10 cellular contexts compared by ENCODE assay signal in genomic region chr18:63186934-63187574, GRCh38.
A peak's percentile ranks its signal among the peaks of the same experiment; 100 is the strongest.
DNase-seq lines count a peak whose midpoint lies in the region; ATAC-seq lines count a peak whose summit lies in the region.
"Had no signal": no experiment of that assay in that cellular context is flagged by ENCODE, and none has a peak within 500 bp of the region (broad histone marks: within the 10 kb centered on the region; RNA-seq: fewer than 3 reads in every experiment).

No MANE protein-coding gene starts in this region.

- DNase-seq in T-helper 1 cell (no peak), MV-4-11 (lab: John Stamatoyannopoulos, UW) (peak; percentile 38)
- DNase-seq in central memory CD8-positive, alpha-beta T cell (ENCODE audit: low spot score in 2 of 2), result no peak
- DNase-seq in stimulated activated effector memory CD8-positive, alpha-beta T cell treated with anti-CD3 and anti-CD28 coated beads, Interleukin-12 subunit alpha, Interleukin-12 subunit beta, amount 100 ng/mL, for 72 hours (ENCODE audit: low spot score in 2 of 2), result no peak
- DNase-seq in activated effector memory CD4-positive, alpha-beta T cell treated with Interleukin-2 at 50 U/mL for 16 hours, result no peak
- DNase-seq: NCI-H2107, SHP77 treated with DMSO at 0.1 percent for 48 hours had no signal

- H3K4me3 Mint-ChIP-seq in T-helper 1 cell treated with Interleukin-12 subunit alpha and Interleukin-12 subunit beta and Interleukin-4 antibody, amounts not matched to agents 30 μg/mL and 1 μg/mL, for 36 hours, result no peak overlapping the region
- no peak overlapping the region for H3K4me3 Mint-ChIP-seq in central memory CD8-positive, alpha-beta T cell
- no peak overlapping the region for H3K4me3 Mint-ChIP-seq in stimulated activated effector memory CD8-positive, alpha-beta T cell treated with anti-CD3 and anti-CD28 coated beads, Interleukin-12 subunit alpha, Interleukin-12 subunit beta, amount 100 ng/mL, for 72 hours

- H3K27ac Mint-ChIP-seq in T-helper 1 cell treated with Interleukin-12 subunit alpha and Interleukin-12 subunit beta and Interleukin-4 antibody, amounts not matched to agents 30 μg/mL and 1 μg/mL, for 36 hours, result peak overlapping the region; percentile 16
- H3K27ac Mint-ChIP-seq in central memory CD8-positive, alpha-beta T cell (ENCODE audit: low read depth), result peak overlapping the region; percentile 73
- peak overlapping the region; percentile 71 for H3K27ac Mint-ChIP-seq in stimulated activated effector memory CD8-positive, alpha-beta T cell treated with anti-CD3 and anti-CD28 coated beads, Interleukin-12 subunit alpha, Interleukin-12 subunit beta, amount 100 ng/mL, for 72 hours

- no peaks in the 10 kb centered on the region for H3K9me3 Mint-ChIP-seq in T-helper 1 cell treated with Interleukin-12 subunit alpha and Interleukin-12 subunit beta and Interleukin-4 antibody, amounts not matched to agents 30 μg/mL and 1 μg/mL, for 36 hours
- H3K9me3 Mint-ChIP-seq in central memory CD8-positive, alpha-beta T cell, result no peaks in the 10 kb centered on the region
- no peaks in the 10 kb centered on the region for H3K9me3 Mint-ChIP-seq in stimulated activated effector memory CD8-positive, alpha-beta T cell treated with anti-CD3 and anti-CD28 coated beads, Interleukin-12 subunit alpha, Interleukin-12 subunit beta, amount 100 ng/mL, for 72 hours

- no peak for ATAC-seq in central memory CD8-positive, alpha-beta T cell (replicated peaks; ENCODE audit: extremely low read depth, poor library complexity, severe bottlenecking)
- no peak for ATAC-seq in stimulated activated effector memory CD8-positive, alpha-beta T cell treated with anti-CD3 and anti-CD28 coated beads, Interleukin-12 subunit alpha, Interleukin-12 subunit beta, amount 100 ng/mL, for 72 hours
- no peak for ATAC-seq in HG03520 (IDR thresholded peaks at IDR 0.05; ENCODE audit: unreplicated experiment)
- no peak for ATAC-seq in HG03439 (IDR thresholded peaks at IDR 0.05; ENCODE audit: unreplicated experiment)

- H3K4me1 Mint-ChIP-seq in T-helper 1 cell treated with Interleukin-12 subunit alpha and Interleukin-12 subunit beta and Interleukin-4 antibody, amounts not matched to agents 30 μg/mL and 1 μg/mL, for 36 hours (ENCODE audit: low read depth), result peaks cover 66% of the 10 kb centered on the region
- peaks cover 64% of the 10 kb centered on the region for H3K4me1 Mint-ChIP-seq in central memory CD8-positive, alpha-beta T cell
- H3K4me1 Mint-ChIP-seq in stimulated activated effector memory CD8-positive, alpha-beta T cell treated with anti-CD3 and anti-CD28 coated beads, Interleukin-12 subunit alpha, Interleukin-12 subunit beta, amount 100 ng/mL, for 72 hours, result peaks cover 86% of the 10 kb centered on the region

- H3K27me3 Mint-ChIP-seq in T-helper 1 cell treated with Interleukin-12 subunit alpha and Interleukin-12 subunit beta and Interleukin-4 antibody, amounts not matched to agents 30 μg/mL and 1 μg/mL, for 36 hours (ENCODE audit: low read depth), result no peaks in the 10 kb centered on the region
- no peaks in the 10 kb centered on the region for H3K27me3 Mint-ChIP-seq in central memory CD8-positive, alpha-beta T cell

- H3K36me3 Mint-ChIP-seq in T-helper 1 cell treated with Interleukin-12 subunit alpha and Interleukin-12 subunit beta and Interleukin-4 antibody, amounts not matched to agents 30 μg/mL and 1 μg/mL, for 36 hours (ENCODE audit: low read depth), result peaks cover 28% of the 10 kb centered on the region
- H3K36me3 Mint-ChIP-seq in central memory CD8-positive, alpha-beta T cell (ENCODE audit: insufficient read depth), result peaks cover 5% of the 10 kb centered on the region
- peaks cover 52% of the 10 kb centered on the region for H3K36me3 Mint-ChIP-seq in stimulated activated effector memory CD8-positive, alpha-beta T cell treated with anti-CD3 and anti-CD28 coated beads, Interleukin-12 subunit alpha, Interleukin-12 subunit beta, amount 100 ng/mL, for 72 hours

Comparison
In these comparisons a context has a peak if more than half of its experiments do, and no peak if none do; other contexts are left out.
1. H3K27ac Mint-ChIP-seq: peak in every context shown above with its lines; median percentile 73 in central memory CD8-positive, alpha-beta T cell; 71 in stimulated activated effector memory CD8-positive, alpha-beta T cell treated with anti-CD3 and anti-CD28 coated beads, Interleukin-12 subunit alpha, Interleukin-12 subunit beta, amount 100 ng/mL, for 72 hours; 16 in T-helper 1 cell treated with Interleukin-12 subunit alpha and Interleukin-12 subunit beta and Interleukin-4 antibody, amounts not matched to agents 30 μg/mL and 1 μg/mL, for 36 hours.